In genomic region chr1:85315789-85316188, GRCh38 we compare ENCODE assay signal across 1 cellular context.
TF ChIP-seq lines count a peak whose summit lies in the region.

No MANE protein-coding gene starts in this region.

TF ChIP-seq in H1, 55 proteins besides CTCF, POLR2A, EP300 and RAD21 (continued from another document):
- TF ChIP-seq JUND (IDR thresholded peaks at IDR 0.05; ENCODE audit: low read length) = no peak
